In genomic region chr9:34158362-34158869, GRCh38 we compare ENCODE assay signal across 8 cellular contexts. TPM values are rescaled to one million over a fixed set of nuclear protein-coding genes. Genes with fewer than 3 reads are reported as not detected.
DNase-seq lines count a peak whose midpoint lies in the region; ATAC-seq and TF ChIP-seq lines count a peak whose summit lies in the region.
"Had no signal": no experiment of that assay in that cellular context is flagged by ENCODE, and none has a peak within 500 bp of the region (broad histone marks: within the 10 kb centered on the region; RNA-seq: fewer than 3 reads in every experiment).

No MANE protein-coding gene starts in this region.

- no peak for ATAC-seq in HG02885 (IDR thresholded peaks at IDR 0.05; ENCODE audit: poor library complexity, unreplicated experiment)
- ATAC-seq in body of pancreas: no peak

- DNase-seq in HL-60 (ENCODE audit: low read depth in 1 of 2, low spot score in 1 of 2) (peak in 1 of 2 experiments; percentile 75), NCI-H510A (lab: John Stamatoyannopoulos, UW) (peak; percentile 81), esophagus squamous epithelium (lab: John Stamatoyannopoulos, UW) (no peak), spleen (peak; percentile 13), body of pancreas (no peak)
- no peak for DNase-seq in stimulated activated CD4-positive, alpha-beta T cell treated with anti-CD3 and anti-CD28 coated beads, Interleukin-15, amount 100 ng/mL, for 24 hours
- DNase-seq: naive B cell had no signal

- no peak for TF ChIP-seq CTCF in HL-60 (IDR thresholded peaks at IDR 0.05; ENCODE audit: insufficient read depth, low read length)
- no peak for TF ChIP-seq CTCF in esophagus squamous epithelium (IDR thresholded peaks at IDR 0.05)
- TF ChIP-seq CTCF in spleen (IDR thresholded peaks at IDR 0.05 in 8 of 11, conservative IDR thresholded peaks at IDR 0.05 in 3 of 11): no peak
- no peak for TF ChIP-seq CTCF in body of pancreas (IDR thresholded peaks at IDR 0.05)

- H3K36me3 ChIP-seq in esophagus squamous epithelium (no peaks in the 10 kb centered on the region), spleen (no peaks in the 10 kb centered on the region), body of pancreas (replicated peaks in 1 of 2; ENCODE audit: insufficient read depth in 1 of 2, low read depth in 2 of 2) (no peaks in the 10 kb centered on the region)

- no peaks in the 10 kb centered on the region for H3K27me3 ChIP-seq in HL-60 (ENCODE audit: insufficient read depth, poor library complexity, severe bottlenecking)
- no peaks in the 10 kb centered on the region for H3K27me3 ChIP-seq in esophagus squamous epithelium
- peaks cover 0 to 9% (median 0%) of the 10 kb centered on the region in 7 donors for H3K27me3 ChIP-seq in spleen (replicated peaks in 1 of 7)
- no peaks in the 10 kb centered on the region for H3K27me3 ChIP-seq in body of pancreas

- intact Hi-C loops in esophagus squamous epithelium (cut with DNase I) (no loop called here), spleen (cut with DNase I; ENCODE audit: low total_unique reads) (no loop called here), body of pancreas (cut with DNase I) (no loop called here)

- H3K9me3 ChIP-seq in esophagus squamous epithelium (no peaks in the 10 kb centered on the region), spleen (no peaks in the 10 kb centered on the region), body of pancreas (no peaks in the 10 kb centered on the region)

- peaks cover 0 to 24% (median 5%) of the 10 kb centered on the region in 3 donors for H3K4me1 ChIP-seq in esophagus squamous epithelium
- H3K4me1 ChIP-seq in spleen: peaks cover 0 to 4% (median 0%) of the 10 kb centered on the region in 6 donors
- no peaks in the 10 kb centered on the region for H3K4me1 ChIP-seq in body of pancreas

- H3K4me3 ChIP-seq in HL-60 (replicated peaks; ENCODE audit: insufficient read depth, low read length): no peak overlapping the region
- no peak overlapping the region for H3K4me3 ChIP-seq in esophagus squamous epithelium
- no peak overlapping the region for H3K4me3 ChIP-seq in spleen
- no peak overlapping the region for H3K4me3 ChIP-seq in body of pancreas

- TF ChIP-seq POLR2A in esophagus squamous epithelium (IDR thresholded peaks at IDR 0.05) (no peak), spleen (IDR thresholded peaks at IDR 0.05) (no peak), body of pancreas (IDR thresholded peaks at IDR 0.05) (no peak)

- 39 to 59% methylated on average over 6 of the region's 6 CpGs for WGBS in esophagus squamous epithelium, 2 donors
- whole genome bisulfite sequencing in spleen, 5 donors: 83 to 90% (median 84%) methylated on average over 6 of the region's 6 CpGs
- 84 to 94% methylated on average over 6 of the region's 6 CpGs for WGBS in body of pancreas, 2 donors

- H3K27ac ChIP-seq in HL-60 (replicated peaks) (peak overlapping the region; percentile 5; the same call in 1 of the 2 replicates), esophagus squamous epithelium (peak overlapping the region in 3 of 4 donors; percentile 65 to 80 (median 66)), spleen (no peak overlapping the region), body of pancreas (no peak overlapping the region)

RNA-seq across cellular contexts. Expression of gene UBAP1, which starts 20.4 kb away (rescaled TPM):
- total RNA-seq in esophagus squamous epithelium (10 to 100 TPM; 35.8 to 63.4 (median 55.1) TPM), spleen (10 to 100 TPM; 37.4 to 56.0 (median 44.9) TPM), body of pancreas (10 to 100 TPM; 18.9 to 19.1 TPM)
- 10 to 100 TPM; 17.3 to 25.7 (median 20.2) TPM for polyA plus RNA-seq in spleen

RNA-seq across cellular contexts. Expression of gene DCAF12, which starts 31.9 kb away (rescaled TPM):
- total RNA-seq in esophagus squamous epithelium (10 to 100 TPM; 26.5 to 40.9 (median 33.5) TPM), spleen (100 to 1,000 TPM in 1 of 7 donors, 10 to 100 TPM in 6; 36.5 to 107 (median 38.6) TPM), body of pancreas (10 to 100 TPM; 14.3 to 19.1 TPM)
- polyA plus RNA-seq in spleen: 10 to 100 TPM in 2 of 3 donors, 1 to 10 TPM in 1; 5.6 to 12.9 (median 11.2) TPM

Comparison
In these comparisons a context has a peak if more than half of its experiments do, and no peak if none do; other contexts are left out.
1. DNase-seq: peak in NCI-H510A (single experiment) and spleen (single experiment); none in esophagus squamous epithelium (single experiment), body of pancreas (0 of 4) and stimulated activated CD4-positive, alpha-beta T cell treated with anti-CD3 and anti-CD28 coated beads, Interleukin-15, amount 100 ng/mL, for 24 hours (single experiment).
2. H3K27ac ChIP-seq: peak in HL-60 (single experiment) and esophagus squamous epithelium (3 of 4); none in spleen (0 of 8) and body of pancreas (0 of 4).